8 cellular contexts compared by ENCODE assay signal in the genomic region with DNA sequence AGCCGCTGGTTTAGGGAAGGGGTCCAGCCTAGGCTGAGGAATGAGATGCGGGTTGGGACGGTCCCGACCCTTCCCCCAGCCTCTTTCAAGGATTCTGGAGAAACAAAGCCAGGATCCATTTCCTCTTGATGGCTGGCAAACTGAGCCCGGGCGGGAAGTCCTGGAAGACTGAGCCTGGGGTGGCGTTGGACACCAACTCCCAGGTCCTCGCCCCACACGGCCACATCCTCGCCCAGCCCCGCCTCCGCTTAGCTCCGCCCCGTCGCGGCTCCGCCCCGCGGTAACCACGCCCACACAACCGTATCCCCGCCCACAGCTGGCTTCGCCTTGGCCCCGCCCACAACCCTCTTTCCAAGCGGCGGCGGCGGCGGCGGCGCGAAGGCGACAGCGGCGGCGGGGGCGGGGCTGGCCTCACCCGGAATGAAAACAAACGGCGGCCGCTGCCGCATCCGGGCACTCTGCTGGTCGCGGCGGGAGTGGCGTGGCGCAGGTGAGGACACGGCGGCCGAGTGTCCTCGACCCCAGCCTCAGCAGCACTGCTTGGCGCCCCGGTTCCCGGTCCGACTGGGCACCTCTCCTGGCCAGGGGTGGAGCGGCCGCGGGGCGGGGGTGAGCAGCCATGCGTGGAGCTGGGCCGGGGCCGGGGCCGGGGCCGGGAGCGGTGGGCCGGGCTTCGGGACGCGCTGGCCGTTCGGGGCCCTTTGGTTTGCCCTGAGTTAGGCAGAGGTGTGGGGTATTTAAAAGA. TPM values are rescaled to one million over a fixed set of nuclear protein-coding genes. Genes with fewer than 3 reads are reported as not detected.
A peak's percentile ranks its signal among the peaks of the same experiment; 100 is the strongest.
DNase-seq lines count a peak whose midpoint lies in the region; ATAC-seq and TF ChIP-seq lines count a peak whose summit lies in the region.

Gene NUB1, plus strand, starts transcription at position 456 of the 745 bp plus-strand sequence. CDS start 3,538 bp downstream, outside the sequence.

- peak within 1 kb of the TSS; percentile 81 for H3K9ac ChIP-seq in HUES64 (ENCODE audit: low read depth, low read length)

- DNase-seq in COLO668 (lab: John Stamatoyannopoulos, UW; ENCODE audit: unreplicated experiment) (peak; percentile 92), OCI-M2 (lab: John Stamatoyannopoulos, UW; ENCODE audit: unreplicated experiment) (peak; percentile 88), epithelial cell of proximal tubule (ENCODE audit: low read depth) (no peak), mucosa of gallbladder (ENCODE audit: low spot score) (peak; percentile 94)
- DNase-seq in activated T-cell treated with anti-CD3 and anti-CD28 coated beads, Interleukin-2, amount 50 U/mL, for 24 hours, result peak; percentile 98
- peak; percentile 86 for DNase-seq in stimulated activated CD8-positive, alpha-beta memory T cell treated with anti-CD3 and anti-CD28 coated beads, Interleukin-4, amount 100 ng/mL, for 24 hours (ENCODE audit: low read depth)

- no peaks in the 10 kb centered on the region for H3K27me3 Mint-ChIP-seq in activated T-cell treated with anti-CD3 and anti-CD28 coated beads, Interleukin-2, amount 50 U/mL, for 24 hours

- H3K4me1 Mint-ChIP-seq in activated T-cell treated with anti-CD3 and anti-CD28 coated beads, Interleukin-2, amount 50 U/mL, for 24 hours (ENCODE audit: low read depth), result peaks cover 52% of the 10 kb centered on the region

- H3K27ac Mint-ChIP-seq in activated T-cell treated with anti-CD3 and anti-CD28 coated beads, Interleukin-2, amount 50 U/mL, for 24 hours, result peak within 1 kb of the TSS; percentile 94

- H3K27ac ChIP-seq in HUES64 (ENCODE audit: low read depth, low read length), result peak within 1 kb of the TSS; percentile 76

- ATAC-seq in GM21367 (IDR thresholded peaks at IDR 0.05; ENCODE audit: unreplicated experiment), result peak; percentile 48

- H3K36me3 ChIP-seq in HUES64 (ENCODE audit: insufficient read depth, low read length), result peaks cover 18% of the 10 kb centered on the region

- peaks cover 3% of the 10 kb centered on the region for H3K9me3 Mint-ChIP-seq in activated T-cell treated with anti-CD3 and anti-CD28 coated beads, Interleukin-2, amount 50 U/mL, for 24 hours

- H3K27me3 ChIP-seq in HUES64 (ENCODE audit: insufficient read depth, low read length), result no peaks in the 10 kb centered on the region

- WGBS in HUES64, result 3% methylated on average over 72 of the region's 72 CpGs

- H3K4me3 ChIP-seq in HUES64 (ENCODE audit: low read length), result peak within 1 kb of the TSS; percentile 96
- peak within 1 kb of the TSS; percentile 75 for H3K4me3 ChIP-seq in epithelial cell of proximal tubule (ENCODE audit: low read depth, low read length)

- H3K4me1 ChIP-seq in HUES64 (ENCODE audit: insufficient read depth, low read length), result peaks cover 4% of the 10 kb centered on the region; the same call in 1 of the 2 replicates

- TF ChIP-seq CTCF in epithelial cell of proximal tubule (conservative IDR thresholded peaks at IDR 0.05; ENCODE audit: low read depth, low read length), result no peak

- H3K4me3 Mint-ChIP-seq in activated T-cell treated with anti-CD3 and anti-CD28 coated beads, Interleukin-2, amount 50 U/mL, for 24 hours, result peak within 1 kb of the TSS; percentile 82

- peaks cover 27% of the 10 kb centered on the region for H3K36me3 Mint-ChIP-seq in activated T-cell treated with anti-CD3 and anti-CD28 coated beads, Interleukin-2, amount 50 U/mL, for 24 hours (ENCODE audit: low read depth)

- no peaks in the 10 kb centered on the region for H3K9me3 ChIP-seq in HUES64 (ENCODE audit: insufficient read depth, low read depth, low read length)

RNA-seq across cellular contexts. Expression of gene NUB1, which starts in this region (rescaled TPM):
- polyA plus RNA-seq in HUES64 (2013, experiment 1 of 2), result 32.3 TPM
- polyA plus RNA-seq in HUES64 (2013, experiment 2 of 2), result 38.8 TPM
- total RNA-seq in epithelial cell of proximal tubule, result 42.6 and 70.7 TPM in 2 replicates
- 52.4 TPM for total RNA-seq in mucosa of gallbladder
